ENCODE assay signal across 19 cellular contexts in genomic region chr12:69529021-69529420, GRCh38. TPM values are rescaled to one million over a fixed set of nuclear protein-coding genes. Genes with fewer than 3 reads are reported as not detected.
DNase-seq lines count a peak whose midpoint lies in the region; ATAC-seq, FAIRE-seq and TF ChIP-seq lines count a peak whose summit lies in the region.
"Had no signal": no experiment of that assay in that cellular context is flagged by ENCODE, and none has a peak within 500 bp of the region (broad histone marks: within the 10 kb centered on the region; RNA-seq: fewer than 3 reads in every experiment).

No MANE protein-coding gene starts in this region.

- no peak overlapping the region for H3K4ac ChIP-seq in neuronal stem cell (ENCODE audit: low read length)

- DNase-seq in stimulated activated naive CD8-positive, alpha-beta T cell treated with anti-CD3 and anti-CD28 coated beads, Interleukin-15, amount 100 ng/mL, for 72 hours = no peak
- DNase-seq in stimulated activated naive CD8-positive, alpha-beta T cell treated with anti-CD3 and anti-CD28 coated beads, Interleukin-15, Interleukin-2, amounts not matched to agents 100 U/mL and 50 U/mL, for 24 hours = no peak
- DNase-seq in astrocyte (ENCODE audit: low read depth) (no peak), osteoblast (ENCODE audit: insufficient read length, low spot score, missing footprints) (no peak), OCI-LY7 (ENCODE audit: low spot score) (no peak), neuronal stem cell (ENCODE audit: low spot score) (no peak)
- DNase-seq in activated CD8-positive, alpha-beta memory T cell treated with anti-CD3 and anti-CD28 coated beads, Interleukin-2, amount 10 ng/mL, durations not matched to agents 7 days and 5 days = no peak
- DNase-seq: activated CD4-positive, alpha-beta T cell treated with anti-CD3 and anti-CD28 coated beads for 1 hour; activated T-cell treated with anti-CD3 and anti-CD28 coated beads for 4 hours; amniotic stem cell; colonic mucosa; glutamatergic neuron; islet precursor cell; MV-4-11; substantia nigra had no signal

- CTCF ChIA-PET in activated CD8-positive, alpha-beta memory T cell treated with anti-CD3 and anti-CD28 coated beads, Interleukin-2, amount 10 ng/mL, durations not matched to agents 7 days and 5 days (lab: Charles Lee) = no interaction called here
- CTCF ChIA-PET in OCI-LY7 (lab: Charles Lee; ENCODE audit: unreplicated experiment) = interaction anchor here (0.5 kb wide), 1 partner anchor 460 kb away, joined by 3 read pairs; no protein-coding TSS in a partner anchor

- peaks cover 11% of the 10 kb centered on the region for H3K36me3 Mint-ChIP-seq in astrocyte (ENCODE audit: low read depth, unreplicated experiment)
- peaks cover 2% of the 10 kb centered on the region for H3K36me3 Mint-ChIP-seq in activated CD8-positive, alpha-beta memory T cell treated with anti-CD3 and anti-CD28 coated beads, Interleukin-2, amount 10 ng/mL, durations not matched to agents 7 days and 5 days

- peak; percentile 83 for ATAC-seq in stimulated activated naive CD8-positive, alpha-beta T cell treated with anti-CD3 and anti-CD28 coated beads, Interleukin-15, amount 100 ng/mL, for 72 hours
- ATAC-seq in stimulated activated naive CD8-positive, alpha-beta T cell treated with anti-CD3 and anti-CD28 coated beads, Interleukin-15, Interleukin-2, amounts not matched to agents 100 U/mL and 50 U/mL, for 24 hours = no peak
- no peak for ATAC-seq in activated CD8-positive, alpha-beta memory T cell treated with anti-CD3 and anti-CD28 coated beads, Interleukin-2, amount 10 ng/mL, durations not matched to agents 7 days and 5 days
- no peak for ATAC-seq in GM19455 (IDR thresholded peaks at IDR 0.05; ENCODE audit: unreplicated experiment)
- ATAC-seq: HepG2 had no signal

- intact Hi-C loops in OCI-LY7 (cut with micrococcal nuclease; ENCODE audit: unreplicated experiment) = no loop called here

- H4K20me1 ChIP-seq in astrocyte (ENCODE audit: insufficient read depth, low read length) (peaks cover 20% of the 10 kb centered on the region), osteoblast (ENCODE audit: insufficient read depth, low read length) (peaks cover 10% of the 10 kb centered on the region), OCI-LY7 (ENCODE audit: insufficient read depth, low read length) (0 out of 2 replicates have a peak, but pooled peaks cover 6% of the 10 kb centered on the region)

- no peak overlapping the region for H3K14ac ChIP-seq in neuronal stem cell (ENCODE audit: low read length)

- H3K36me3 ChIP-seq in astrocyte (ENCODE audit: insufficient read depth, low read length) (peaks cover 3% of the 10 kb centered on the region), osteoblast (ENCODE audit: insufficient read depth, low read length) (peaks cover 11% of the 10 kb centered on the region), OCI-LY7 (ENCODE audit: insufficient read depth, low read length) (peaks cover 14% of the 10 kb centered on the region; the same call in 1 of the 2 replicates), neuronal stem cell (replicated peaks in 1 of 2; ENCODE audit: control insufficient read depth in 2 of 2, insufficient read depth in 2 of 2, low read length in 2 of 2) (peaks cover 0 to 31% of the 10 kb centered on the region in 2 donors)
- H3K36me3 ChIP-seq: colonic mucosa had no signal

- H3K27ac Mint-ChIP-seq in stimulated activated naive CD8-positive, alpha-beta T cell treated with anti-CD3 and anti-CD28 coated beads, Interleukin-15, amount 100 ng/mL, for 72 hours = no peak overlapping the region
- peak overlapping the region; percentile 73 for H3K27ac Mint-ChIP-seq in astrocyte (ENCODE audit: unreplicated experiment)
- H3K27ac Mint-ChIP-seq in activated CD8-positive, alpha-beta memory T cell treated with anti-CD3 and anti-CD28 coated beads, Interleukin-2, amount 10 ng/mL, durations not matched to agents 7 days and 5 days = no peak overlapping the region

- no peaks in the 10 kb centered on the region for H3K27me3 Mint-ChIP-seq in stimulated activated naive CD8-positive, alpha-beta T cell treated with anti-CD3 and anti-CD28 coated beads, Interleukin-15, amount 100 ng/mL, for 72 hours
- no peaks in the 10 kb centered on the region for H3K27me3 Mint-ChIP-seq in astrocyte (ENCODE audit: low read depth, unreplicated experiment)
- H3K27me3 Mint-ChIP-seq in activated CD8-positive, alpha-beta memory T cell treated with anti-CD3 and anti-CD28 coated beads, Interleukin-2, amount 10 ng/mL, durations not matched to agents 7 days and 5 days = no peaks in the 10 kb centered on the region

- no peak overlapping the region for H2AFZ ChIP-seq in astrocyte (ENCODE audit: low read depth, low read length)
- H2AFZ ChIP-seq in osteoblast (ENCODE audit: low read length) = no peak overlapping the region
- no peak overlapping the region for H2AFZ ChIP-seq in OCI-LY7 (ENCODE audit: low read length)
- H2AFZ ChIP-seq in neuronal stem cell (ENCODE audit: low read length) = no peak overlapping the region

- no peak overlapping the region for H2BK15ac ChIP-seq in neuronal stem cell (ENCODE audit: low read length)

- peak overlapping the region; percentile 59 for H3K9ac ChIP-seq in astrocyte (ENCODE audit: low read length)
- H3K9ac ChIP-seq in neuronal stem cell (ENCODE audit: low read depth, low read length, poor library complexity) = no peak overlapping the region

- H3K4me3 ChIP-seq in astrocyte (ENCODE audit: insufficient read depth, low read depth, low read length) = no peak overlapping the region
- H3K4me3 ChIP-seq in osteoblast (ENCODE audit: insufficient read depth, low read length) = no peak overlapping the region
- no peak overlapping the region for H3K4me3 ChIP-seq in OCI-LY7 (ENCODE audit: low read depth, low read length, poor library complexity, severe bottlenecking)
- H3K4me3 ChIP-seq in neuronal stem cell (ENCODE audit: low read length in 2 of 2) = no peak overlapping the region
- H3K4me3 ChIP-seq: colonic mucosa had no signal

- no peak overlapping the region for H2BK5ac ChIP-seq in neuronal stem cell (ENCODE audit: low read length)

- no peak overlapping the region for H2BK12ac ChIP-seq in neuronal stem cell (ENCODE audit: low read length)

- no peaks in the 10 kb centered on the region for H3K9me2 ChIP-seq in OCI-LY7 (ENCODE audit: insufficient read depth, low read length)

- peaks cover 0 to under 1% of the 10 kb centered on the region in 2 donors for H3K9me3 Mint-ChIP-seq in stimulated activated naive CD8-positive, alpha-beta T cell treated with anti-CD3 and anti-CD28 coated beads, Interleukin-15, amount 100 ng/mL, for 72 hours
- no peaks in the 10 kb centered on the region for H3K9me3 Mint-ChIP-seq in astrocyte (ENCODE audit: unreplicated experiment)
- no peaks in the 10 kb centered on the region for H3K9me3 Mint-ChIP-seq in activated CD8-positive, alpha-beta memory T cell treated with anti-CD3 and anti-CD28 coated beads, Interleukin-2, amount 10 ng/mL, durations not matched to agents 7 days and 5 days (ENCODE audit: low read depth)

- H3K23ac ChIP-seq in neuronal stem cell (ENCODE audit: low read depth, low read length, poor library complexity) = no peak overlapping the region

- H3K27ac ChIP-seq in astrocyte (ENCODE audit: low read depth, low read length) = peak overlapping the region; percentile 77
- peak overlapping the region; percentile 72 for H3K27ac ChIP-seq in osteoblast (ENCODE audit: low read depth, low read length)
- no peak overlapping the region for H3K27ac ChIP-seq in OCI-LY7 (ENCODE audit: low read depth, low read length, poor library complexity, severe bottlenecking)
- H3K27ac ChIP-seq in neuronal stem cell (replicated peaks; ENCODE audit: low read length) = no peak overlapping the region
- H3K27ac ChIP-seq: colonic mucosa, RWPE1 had no signal

- peaks cover 4% of the 10 kb centered on the region for H3K79me1 ChIP-seq in neuronal stem cell (ENCODE audit: low read depth, low read length)

- H3K9me3 ChIP-seq in astrocyte (ENCODE audit: insufficient read depth, low read depth, low read length) = no peaks in the 10 kb centered on the region
- H3K9me3 ChIP-seq in osteoblast (ENCODE audit: low read depth, low read length) = no peaks in the 10 kb centered on the region
- H3K9me3 ChIP-seq in OCI-LY7 (ENCODE audit: low read length) = no peaks in the 10 kb centered on the region
- peaks cover 0 to 21% of the 10 kb centered on the region in 2 donors for H3K9me3 ChIP-seq in neuronal stem cell (replicated peaks in 1 of 2; ENCODE audit: control insufficient read depth in 2 of 2, insufficient read depth in 1 of 2, low read depth in 1 of 2, low read length in 2 of 2)
- H3K9me3 ChIP-seq: colonic mucosa had no signal

- TF ChIP-seq CTCF in astrocyte (IDR thresholded peaks at IDR 0.05; ENCODE audit: insufficient read depth, low read depth, low read length) (no peak), osteoblast (IDR thresholded peaks at IDR 0.05; ENCODE audit: extremely low read depth, low read depth, low read length) (no peak), OCI-LY7 (conservative IDR thresholded peaks at IDR 0.05; ENCODE audit: low read length) (no peak)

- no peaks in the 10 kb centered on the region for H3K27me3 ChIP-seq in astrocyte (ENCODE audit: insufficient read depth, low read length)
- H3K27me3 ChIP-seq in osteoblast (ENCODE audit: insufficient read depth, low read length) = no peaks in the 10 kb centered on the region
- no peaks in the 10 kb centered on the region for H3K27me3 ChIP-seq in neuronal stem cell (ENCODE audit: control insufficient read depth in 3 of 3, insufficient read depth in 3 of 3, low read depth in 1 of 3, low read length in 3 of 3)
- H3K27me3 ChIP-seq: colonic mucosa had no signal

- no peak for FAIRE-seq in astrocyte (lab: Jason Lieb, UNC)
- FAIRE-seq: GM12892, HepG2 had no signal

- no peak overlapping the region for H2AK5ac ChIP-seq in neuronal stem cell (ENCODE audit: low read depth, low read length)

- H3K4me1 Mint-ChIP-seq in stimulated activated naive CD8-positive, alpha-beta T cell treated with anti-CD3 and anti-CD28 coated beads, Interleukin-15, amount 100 ng/mL, for 72 hours = peaks cover 39% of the 10 kb centered on the region
- H3K4me1 Mint-ChIP-seq in astrocyte (ENCODE audit: low read depth, unreplicated experiment) = peaks cover 22% of the 10 kb centered on the region
- peaks cover 15% of the 10 kb centered on the region for H3K4me1 Mint-ChIP-seq in activated CD8-positive, alpha-beta memory T cell treated with anti-CD3 and anti-CD28 coated beads, Interleukin-2, amount 10 ng/mL, durations not matched to agents 7 days and 5 days

- no peak overlapping the region for H3K18ac ChIP-seq in neuronal stem cell (ENCODE audit: low read length)

- H3K4me2 ChIP-seq in astrocyte (ENCODE audit: low read length) (peak overlapping the region; percentile 59), osteoblast (ENCODE audit: insufficient read depth, low read length) (no peak overlapping the region), OCI-LY7 (ENCODE audit: low read length) (no peak overlapping the region), neuronal stem cell (ENCODE audit: insufficient read depth, low read length, poor library complexity, severe bottlenecking) (no peak overlapping the region)

- no peak overlapping the region for H3K4me3 Mint-ChIP-seq in stimulated activated naive CD8-positive, alpha-beta T cell treated with anti-CD3 and anti-CD28 coated beads, Interleukin-15, amount 100 ng/mL, for 72 hours
- H3K4me3 Mint-ChIP-seq in astrocyte (ENCODE audit: unreplicated experiment) = no peak overlapping the region
- H3K4me3 Mint-ChIP-seq in activated CD8-positive, alpha-beta memory T cell treated with anti-CD3 and anti-CD28 coated beads, Interleukin-2, amount 10 ng/mL, durations not matched to agents 7 days and 5 days = no peak overlapping the region

- no peak overlapping the region for H4K91ac ChIP-seq in neuronal stem cell (ENCODE audit: low read depth, low read length, poor library complexity)

- H4K8ac ChIP-seq in neuronal stem cell (ENCODE audit: low read depth, low read length) = no peak overlapping the region

- WGBS in neuronal stem cell (ENCODE audit: extremely low coverage in 2 of 2, insufficient read length in 2 of 2, insufficient replicate concordance in 1 of 2), 2 donors = no CpG with 5 or more reads among the region's 2 CpGs

- H3K4me1 ChIP-seq in astrocyte (ENCODE audit: insufficient read depth, low read length) (peaks cover 37% of the 10 kb centered on the region), osteoblast (ENCODE audit: insufficient read depth, low read length) (peaks cover 40% of the 10 kb centered on the region), OCI-LY7 (ENCODE audit: insufficient read depth, low read length, poor library complexity, severe bottlenecking) (no peaks in the 10 kb centered on the region), neuronal stem cell (ENCODE audit: control insufficient read depth in 2 of 2, insufficient read depth in 1 of 2, low read depth in 1 of 2, low read length in 2 of 2) (peaks cover 5 to 8% of the 10 kb centered on the region in 2 donors)
- H3K4me1 ChIP-seq: colonic mucosa had no signal

- BruUV-seq in OCI-LY7 (replicated peaks; lab: Mats Ljungman, UMichigan) = no TSS peak

- H2BK120ac ChIP-seq in neuronal stem cell (ENCODE audit: low read depth, low read length) = no peak overlapping the region

- POLR2A ChIA-PET in OCI-LY7 (lab: Charles Lee) = interaction anchor here (0.9 to 1.4 kb wide), 2 partner anchors 9 to 13 kb away, joined by 3 to 5 read pairs; no protein-coding TSS in a partner anchor

- H3K79me2 ChIP-seq in astrocyte (ENCODE audit: insufficient read depth, low read length) = peaks cover 80% of the 10 kb centered on the region
- H3K79me2 ChIP-seq in osteoblast (ENCODE audit: insufficient read depth, low read length) = peaks cover 80% of the 10 kb centered on the region
- H3K79me2 ChIP-seq in OCI-LY7 (ENCODE audit: insufficient read depth, low read depth, low read length) = peaks cover 15% of the 10 kb centered on the region

RNA-seq across cellular contexts. Expression of gene CCT2, which starts 56.2 kb away (rescaled TPM):
- total RNA-seq in astrocyte (241 and 262 TPM in 2 replicates), osteoblast (187 and 210 TPM in 2 replicates), OCI-LY7 (2022) (270 and 317 TPM in 2 replicates)
- 100 to 1,000 TPM; 193 to 271 TPM for total RNA-seq in activated CD8-positive, alpha-beta memory T cell treated with anti-CD3 and anti-CD28 coated beads, Interleukin-2, amount 10 ng/mL, durations not matched to agents 7 days and 5 days
- 248 and 264 TPM in 2 replicates for total RNA-seq in OCI-LY7 (2014; rRNA removed; shearing (Covaris generic))
- polyA plus RNA-seq in neuronal stem cell (2013, experiment 1 of 2) = 363 TPM
- polyA plus RNA-seq in neuronal stem cell (2013, experiment 2 of 2) = 360 TPM

RNA-seq across cellular contexts. Expression of gene FRS2, which starts 58.8 kb away (rescaled TPM):
- total RNA-seq in astrocyte (54.1 and 60.9 TPM in 2 replicates), osteoblast (64.4 and 64.8 TPM in 2 replicates), OCI-LY7 (2022) (10.4 and 11.1 TPM in 2 replicates)
- 10 to 100 TPM; 11.5 to 12.8 TPM for total RNA-seq in activated CD8-positive, alpha-beta memory T cell treated with anti-CD3 and anti-CD28 coated beads, Interleukin-2, amount 10 ng/mL, durations not matched to agents 7 days and 5 days
- 9.9 and 18.5 TPM in 2 replicates for total RNA-seq in OCI-LY7 (2014; rRNA removed; shearing (Covaris generic))
- 19.7 TPM for polyA plus RNA-seq in neuronal stem cell (2013, experiment 1 of 2)
- 21.9 TPM for polyA plus RNA-seq in neuronal stem cell (2013, experiment 2 of 2)

Comparison
In these comparisons a context has a peak if more than half of its experiments do, and no peak if none do; other contexts are left out.
1. H3K27ac ChIP-seq: peak in astrocyte (single experiment) and osteoblast (single experiment); none in OCI-LY7 (single experiment) and neuronal stem cell (single experiment).